18 cellular contexts compared by ENCODE assay signal in the genomic region with DNA sequence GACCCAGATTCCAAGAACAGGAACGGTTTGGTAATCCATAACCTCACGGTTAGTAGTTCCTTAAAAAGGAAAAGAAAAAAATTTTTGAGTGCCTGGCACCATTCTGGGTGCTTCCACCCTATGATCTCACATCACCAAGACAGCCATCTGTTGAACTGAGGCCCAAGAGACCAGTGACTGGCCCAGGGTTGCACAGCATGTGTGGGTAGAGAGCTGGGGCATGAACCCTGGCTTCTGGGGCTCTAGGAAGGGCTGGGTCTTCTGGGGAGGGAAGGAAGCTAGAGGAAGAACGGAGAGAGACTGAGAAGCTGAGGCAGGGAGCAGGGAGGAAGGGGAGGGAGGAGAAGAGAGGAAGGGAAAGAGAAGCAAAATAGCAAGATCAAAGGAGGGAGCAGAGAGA. TPM values are rescaled to one million over a fixed set of nuclear protein-coding genes. Genes with fewer than 3 reads are reported as not detected.
"Had no signal": no experiment of that assay in that cellular context is flagged by ENCODE, and none has a peak within 500 bp of the region (broad histone marks: within the 10 kb centered on the region; RNA-seq: fewer than 3 reads in every experiment).

No MANE protein-coding gene starts in this region.

- H3K79me2 ChIP-seq: hepatocyte had no signal

- H3K36me3 ChIP-seq: adrenal gland, colonic mucosa, ovary, tibial artery, uterus had no signal

- DNase-seq: activated naive CD4-positive, alpha-beta T cell treated with anti-CD3 and anti-CD28 coated beads, Interleukin-2, amount 50 U/mL, for 16 hours; adrenal gland; central memory CD4-positive, alpha-beta T cell; colonic mucosa; nephron progenitor cell; stimulated activated CD4-positive, alpha-beta T cell treated with anti-CD3 and anti-CD28 coated beads, Interleukin-4, amount 100 ng/mL, for 1 hour; stimulated activated naive CD4-positive, alpha-beta T cell; tibial artery; uterus had no signal

- H2AFZ ChIP-seq: hepatocyte had no signal

- H3K4me1 Mint-ChIP-seq: activated T-helper 17 cell treated with anti-CD3 and anti-CD28 coated beads, Interleukin-2, amount 50 U/mL, for 72 hours had no signal

- H3K27me3 ChIP-seq: adrenal gland, colonic mucosa, hepatocyte, ovary, tibial artery, uterus had no signal

- H3K4me2 ChIP-seq: hepatocyte had no signal

- H3K9me3 ChIP-seq: adrenal gland, colonic mucosa, ovary, tibial artery, uterus had no signal

- H3K27ac ChIP-seq: adrenal gland, colonic mucosa, hepatocyte, ovary, tibial artery, uterus had no signal

- H3K4me3 Mint-ChIP-seq: activated T-helper 17 cell treated with anti-CD3 and anti-CD28 coated beads, Interleukin-2, amount 50 U/mL, for 72 hours; nephron progenitor cell; T-helper 2 cell treated with Interferon-gamma antibody and Interleukin-4, amounts not matched to agents 5 μg/mL and 100 μg/mL, for 36 hours had no signal

- H3K27me3 Mint-ChIP-seq: activated T-helper 17 cell treated with anti-CD3 and anti-CD28 coated beads, Interleukin-2, amount 50 U/mL, for 72 hours had no signal

- H3K4me3 ChIP-seq: adrenal gland, colonic mucosa, hepatocyte, ovary, tibial artery, uterus had no signal

- ATAC-seq: activated T-helper 17 cell treated with anti-CD3 and anti-CD28 coated beads, Interleukin-2, amount 50 U/mL, for 72 hours; esophagus mucosa had no signal

- H3K27ac Mint-ChIP-seq: activated T-helper 17 cell treated with anti-CD3 and anti-CD28 coated beads, Interleukin-2, amount 50 U/mL, for 72 hours; nephron progenitor cell; T-helper 2 cell treated with Interferon-gamma antibody and Interleukin-4, amounts not matched to agents 5 μg/mL and 100 μg/mL, for 36 hours had no signal

- H3K4me1 ChIP-seq: adrenal gland, colonic mucosa, tibial artery, uterus had no signal

- H3K9me3 Mint-ChIP-seq: activated T-helper 17 cell treated with anti-CD3 and anti-CD28 coated beads, Interleukin-2, amount 50 U/mL, for 72 hours; T-helper 2 cell treated with Interferon-gamma antibody and Interleukin-4, amounts not matched to agents 5 μg/mL and 100 μg/mL, for 36 hours had no signal

- FAIRE-seq: keratinocyte had no signal

RNA-seq across cellular contexts. Expression of a gene that starts 4.8 kb away (rescaled TPM):
- total RNA-seq: activated CD8-positive, alpha-beta memory T cell treated with anti-CD3 and anti-CD28 coated beads for 36 hours; fibroblast of villous mesenchyme; glomerular endothelial cell had no signal
- polyA plus RNA-seq: keratinocyte had no signal

RNA-seq across cellular contexts. Expression of a gene that starts 30.6 kb away (rescaled TPM):
- total RNA-seq: activated CD8-positive, alpha-beta memory T cell treated with anti-CD3 and anti-CD28 coated beads for 36 hours; activated T-helper 17 cell treated with anti-CD3 and anti-CD28 coated beads, Interleukin-2, amount 50 U/mL, for 72 hours; esophagus mucosa; fibroblast of villous mesenchyme; glomerular endothelial cell had no signal
- polyA plus RNA-seq: keratinocyte had no signal
